36 cellular contexts compared by ENCODE assay signal in the genomic region with DNA sequence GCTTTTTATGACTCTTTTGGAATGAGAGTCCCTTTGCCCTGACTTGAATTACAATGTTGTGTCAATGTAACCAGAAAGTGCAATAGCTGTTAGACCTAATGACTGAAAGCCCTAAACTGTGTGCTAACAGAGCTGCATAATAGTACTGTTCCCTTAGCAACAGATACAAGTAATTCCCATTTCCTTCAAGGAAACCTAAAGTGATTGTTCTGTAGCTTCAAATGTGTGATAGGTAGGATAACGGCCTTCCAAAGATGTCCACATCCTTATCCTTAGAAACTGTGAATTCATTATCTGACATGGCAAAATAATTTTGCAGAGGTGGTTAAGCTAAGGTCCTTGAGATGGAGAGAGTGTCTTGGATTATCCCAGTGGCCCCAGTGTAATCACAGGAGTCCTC.
"Had no signal": no experiment of that assay in that cellular context is flagged by ENCODE, and none has a peak within 500 bp of the region (broad histone marks: within the 10 kb centered on the region; RNA-seq: fewer than 3 reads in every experiment).

No MANE protein-coding gene starts in this region.

- H3K4me1 Mint-ChIP-seq: activated B cell treated with CpG ODN at 0.5 μM for 24 hours; activated CD4-positive, alpha-beta memory T cell treated with anti-CD3 and anti-CD28 coated beads, Interleukin-2, amount 10 ng/mL, durations not matched to agents 7 days and 5 days; activated naive CD4-positive, alpha-beta T cell treated with anti-CD3 and anti-CD28 coated beads, Interleukin-2, amount 10 ng/mL, durations not matched to agents 7 days and 5 days; activated naive CD8-positive, alpha-beta T cell treated with anti-CD3 and anti-CD28 coated beads, Interleukin-2, amount 10 ng/mL, durations not matched to agents 7 days and 5 days; T-cell; T-helper 17 cell had no signal

- H3K27me3 ChIP-seq: ascending aorta, brain microvascular endothelial cell, heart left ventricle had no signal

- H3K36me3 ChIP-seq: ascending aorta, brain microvascular endothelial cell, heart left ventricle, WERI-Rb-1 had no signal

- H3K9me3 ChIP-seq: ascending aorta, heart left ventricle had no signal

- FAIRE-seq: bronchial epithelial cell, colon, endometrium, endothelial cell of umbilical vein, frontal cortex had no signal

- H3K27me3 Mint-ChIP-seq: activated B cell treated with CpG ODN at 0.5 μM for 24 hours; activated CD4-positive, alpha-beta memory T cell treated with anti-CD3 and anti-CD28 coated beads, Interleukin-2, amount 10 ng/mL, durations not matched to agents 7 days and 5 days; activated naive CD4-positive, alpha-beta T cell treated with anti-CD3 and anti-CD28 coated beads, Interleukin-2, amount 10 ng/mL, durations not matched to agents 7 days and 5 days; activated naive CD8-positive, alpha-beta T cell treated with anti-CD3 and anti-CD28 coated beads, Interleukin-2, amount 10 ng/mL, durations not matched to agents 7 days and 5 days; activated T-cell treated with anti-CD3 and anti-CD28 coated beads, Interleukin-2, amount 50 U/mL, for 24 hours; effector memory CD8-positive, alpha-beta T cell; T-helper 17 cell had no signal

- H3K27ac Mint-ChIP-seq: activated B cell treated with CpG ODN at 0.5 μM for 24 hours; activated CD4-positive, alpha-beta memory T cell treated with anti-CD3 and anti-CD28 coated beads, Interleukin-2, amount 10 ng/mL, durations not matched to agents 7 days and 5 days; activated naive CD4-positive, alpha-beta T cell treated with anti-CD3 and anti-CD28 coated beads, Interleukin-2, amount 10 ng/mL, durations not matched to agents 7 days and 5 days; activated naive CD4-positive, alpha-beta T cell treated with anti-CD3 and anti-CD28 coated beads, Interleukin-2, amount 50 U/mL, for 72 hours; activated naive CD8-positive, alpha-beta T cell treated with anti-CD3 and anti-CD28 coated beads, Interleukin-2, amount 10 ng/mL, durations not matched to agents 7 days and 5 days; activated T-cell treated with anti-CD3 and anti-CD28 coated beads, Interleukin-2, amount 50 U/mL, for 24 hours; activated T-cell treated with anti-CD3 and anti-CD28 coated beads, Interleukin-2, amount 50 U/mL, for 72 hours; effector memory CD8-positive, alpha-beta T cell; T-cell; T-helper 17 cell; T-helper 2 cell treated with Interferon-gamma antibody and Interleukin-4, amounts not matched to agents 5 μg/mL and 100 μg/mL, for 36 hours had no signal

- DNase-seq: activated B cell treated with CpG ODN at 0.5 μM for 24 hours; activated CD4-positive, alpha-beta memory T cell treated with anti-CD3 and anti-CD28 coated beads, Interleukin-2, amount 10 ng/mL, durations not matched to agents 7 days and 5 days; activated CD4-positive, alpha-beta T cell treated with anti-CD3 and anti-CD28 coated beads for 48 hours; activated CD4-positive, alpha-beta T cell treated with anti-CD3 and anti-CD28 coated beads, Interleukin-2, amount 50 U/mL, for 4 hours; activated CD8-positive, alpha-beta memory T cell treated with anti-CD3 and anti-CD28 coated beads, Interleukin-2, amount 50 U/mL, for 48 hours; activated gamma-delta T cell; activated naive CD4-positive, alpha-beta T cell; activated naive CD4-positive, alpha-beta T cell treated with anti-CD3 and anti-CD28 coated beads, Interleukin-2, amount 10 ng/mL, durations not matched to agents 7 days and 5 days; activated naive CD8-positive, alpha-beta T cell treated with anti-CD3 and anti-CD28 coated beads, Interleukin-2, amount 10 ng/mL, durations not matched to agents 7 days and 5 days; activated T-cell treated with anti-CD3 and anti-CD28 coated beads for 4 hours; activated T-cell treated with anti-CD3 and anti-CD28 coated beads, Interleukin-2, amount 50 U/mL, for 24 hours; activated T-cell treated with anti-CD3 and anti-CD28 coated beads, Interleukin-2, amount 50 U/mL, for 72 hours; brain microvascular endothelial cell; caudate nucleus; cortex of kidney; dermis blood vessel endothelial cell; effector CD4-positive, alpha-beta T cell; effector memory CD8-positive, alpha-beta T cell; foreskin fibroblast; glutamatergic neuron; heart left ventricle; SW 1271; T-cell; T-helper 17 cell; T1000; WERI-Rb-1 had no signal

- H3K27ac ChIP-seq: ascending aorta, brain microvascular endothelial cell, epithelial cell of prostate, heart left ventricle, WERI-Rb-1 had no signal

- H3K4me1 ChIP-seq: ascending aorta, heart left ventricle had no signal

- H3K4me3 Mint-ChIP-seq: activated B cell treated with CpG ODN at 0.5 μM for 24 hours; activated CD4-positive, alpha-beta memory T cell treated with anti-CD3 and anti-CD28 coated beads, Interleukin-2, amount 10 ng/mL, durations not matched to agents 7 days and 5 days; activated naive CD4-positive, alpha-beta T cell treated with anti-CD3 and anti-CD28 coated beads, Interleukin-2, amount 10 ng/mL, durations not matched to agents 7 days and 5 days; activated naive CD8-positive, alpha-beta T cell treated with anti-CD3 and anti-CD28 coated beads, Interleukin-2, amount 10 ng/mL, durations not matched to agents 7 days and 5 days; activated T-cell treated with anti-CD3 and anti-CD28 coated beads, Interleukin-2, amount 50 U/mL, for 24 hours; activated T-cell treated with anti-CD3 and anti-CD28 coated beads, Interleukin-2, amount 50 U/mL, for 72 hours; effector memory CD8-positive, alpha-beta T cell; T-cell; T-helper 17 cell; T-helper 2 cell treated with Interferon-gamma antibody and Interleukin-4, amounts not matched to agents 5 μg/mL and 100 μg/mL, for 36 hours had no signal

- H3K9me3 Mint-ChIP-seq: activated B cell treated with CpG ODN at 0.5 μM for 24 hours; activated naive CD4-positive, alpha-beta T cell treated with anti-CD3 and anti-CD28 coated beads, Interleukin-2, amount 50 U/mL, for 72 hours; activated T-cell treated with anti-CD3 and anti-CD28 coated beads, Interleukin-2, amount 50 U/mL, for 24 hours; activated T-cell treated with anti-CD3 and anti-CD28 coated beads, Interleukin-2, amount 50 U/mL, for 72 hours; T-helper 2 cell treated with Interferon-gamma antibody and Interleukin-4, amounts not matched to agents 5 μg/mL and 100 μg/mL, for 36 hours had no signal

- H3K4me3 ChIP-seq: ascending aorta, heart left ventricle had no signal

- ATAC-seq: activated CD4-positive, CD25-positive, alpha-beta regulatory T cell treated with anti-CD3 and anti-CD28 coated beads, Interleukin-2, amount 50 U/mL, for 24 hours; activated naive CD4-positive, alpha-beta T cell treated with anti-CD3 and anti-CD28 coated beads, Interleukin-2, amount 50 U/mL, for 72 hours; activated T-cell treated with anti-CD3 and anti-CD28 coated beads, Interleukin-2, amount 50 U/mL, for 72 hours; effector memory CD8-positive, alpha-beta T cell; heart left ventricle; T-cell; T-helper 17 cell had no signal

- H3K36me3 Mint-ChIP-seq: activated naive CD4-positive, alpha-beta T cell treated with anti-CD3 and anti-CD28 coated beads, Interleukin-2, amount 10 ng/mL, durations not matched to agents 7 days and 5 days; activated naive CD4-positive, alpha-beta T cell treated with anti-CD3 and anti-CD28 coated beads, Interleukin-2, amount 50 U/mL, for 72 hours; activated naive CD8-positive, alpha-beta T cell treated with anti-CD3 and anti-CD28 coated beads, Interleukin-2, amount 10 ng/mL, durations not matched to agents 7 days and 5 days; T-cell had no signal
